25 cellular contexts compared by ENCODE assay signal in genomic region chr20:43728686-43729255, GRCh38. TPM values are rescaled to one million over a fixed set of nuclear protein-coding genes. Genes with fewer than 3 reads are reported as not detected.
A peak's percentile ranks its signal among the peaks of the same experiment; 100 is the strongest.
DNase-seq lines count a peak whose midpoint lies in the region; ATAC-seq and TF ChIP-seq lines count a peak whose summit lies in the region.
"Had no signal": no experiment of that assay in that cellular context is flagged by ENCODE, and none has a peak within 500 bp of the region (broad histone marks: within the 10 kb centered on the region; RNA-seq: fewer than 3 reads in every experiment).

No MANE protein-coding gene starts in this region.

- H3K27me3 ChIP-seq in BLaER1 (no peaks in the 10 kb centered on the region), adrenal gland (peaks cover 6% of the 10 kb centered on the region)
- H3K27me3 ChIP-seq in CD8-positive, alpha-beta T cell (ENCODE audit: insufficient read depth, low read length): no peaks in the 10 kb centered on the region
- H3K27me3 ChIP-seq: transverse colon had no signal

- H3K4me2 ChIP-seq in BLaER1: peak overlapping the region; percentile 46
- peak overlapping the region; percentile 57 for H3K4me2 ChIP-seq in OCI-LY7 (ENCODE audit: low read length)

- WGBS in adrenal gland, 4 donors: 75 to 82% (median 80%) methylated on average over 7 of the region's 7 CpGs

- H3K9me3 ChIP-seq in BLaER1 (no peaks in the 10 kb centered on the region), OCI-LY7 (ENCODE audit: low read length) (no peaks in the 10 kb centered on the region), mucosa of descending colon (no peaks in the 10 kb centered on the region), adrenal gland (replicated peaks in 1 of 3) (no peaks in the 10 kb centered on the region)
- no peaks in the 10 kb centered on the region for H3K9me3 ChIP-seq in CD8-positive, alpha-beta T cell (ENCODE audit: low read length)
- H3K9me3 ChIP-seq: lower lobe of right lung, transverse colon had no signal

- H3K36me3 ChIP-seq in BLaER1 (no peaks in the 10 kb centered on the region), OCI-LY7 (ENCODE audit: insufficient read depth, low read length) (no peaks in the 10 kb centered on the region; the same call in 1 of the 2 replicates), mucosa of descending colon (ENCODE audit: low read depth) (no peaks in the 10 kb centered on the region), adrenal gland (replicated peaks in 1 of 2) (no peaks in the 10 kb centered on the region)
- H3K36me3 ChIP-seq in CD8-positive, alpha-beta T cell (ENCODE audit: insufficient read depth, low read length): no peaks in the 10 kb centered on the region
- H3K36me3 ChIP-seq: heart left ventricle, lower lobe of right lung, transverse colon had no signal

- intact Hi-C loops in CD8-positive, alpha-beta T cell (cut with DNase I, micrococcal nuclease): no loop called here
- intact Hi-C loops in OCI-LY7 (cut with micrococcal nuclease; ENCODE audit: unreplicated experiment) (no loop called here), mucosa of descending colon (cut with DNase I, micrococcal nuclease) (no loop called here), adrenal gland (cut with DNase I) (no loop called here)

- no peaks in the 10 kb centered on the region for H3K27me3 Mint-ChIP-seq in CD8-positive, alpha-beta T cell (ENCODE audit: low read depth)
- no peaks in the 10 kb centered on the region for H3K27me3 Mint-ChIP-seq in activated naive CD8-positive, alpha-beta T cell treated with anti-CD3 and anti-CD28 coated beads, Interleukin-2, amount 50 U/mL, for 24 hours
- H3K27me3 Mint-ChIP-seq: activated CD4-positive, alpha-beta T cell treated with anti-CD3 and anti-CD28 coated beads for 36 hours had no signal

- H3K27ac Mint-ChIP-seq in CD8-positive, alpha-beta T cell: peak overlapping the region; percentile 79
- peak overlapping the region; percentile 40 for H3K27ac Mint-ChIP-seq in activated naive CD8-positive, alpha-beta T cell treated with anti-CD3 and anti-CD28 coated beads, Interleukin-2, amount 50 U/mL, for 24 hours
- H3K27ac Mint-ChIP-seq: activated CD4-positive, alpha-beta T cell treated with anti-CD3 and anti-CD28 coated beads for 36 hours; CD8-positive, alpha-beta memory T cell; progenitor cell of endocrine pancreas had no signal

- DNase-seq in CD8-positive, alpha-beta T cell: no peak
- no peak for DNase-seq in OCI-LY7 (ENCODE audit: low spot score)
- DNase-seq in activated naive CD8-positive, alpha-beta T cell treated with anti-CD3 and anti-CD28 coated beads, Interleukin-2, amount 50 U/mL, for 24 hours: no peak
- DNase-seq in mucosa of descending colon: no peak
- DNase-seq in NCI-H146 (lab: John Stamatoyannopoulos, UW): no peak
- no peak for DNase-seq in adrenal gland
- no peak for DNase-seq in LoVo (ENCODE audit: low spot score)
- DNase-seq: activated CD4-positive, alpha-beta T cell treated with anti-CD3 and anti-CD28 coated beads for 36 hours; amniotic stem cell; effector memory CD4-positive, alpha-beta T cell; foreskin fibroblast; GDM1; heart left ventricle; kidney glomerular epithelial cell; lower lobe of right lung; NCI-H1417; NCI-H2107; NCI-H510A treated with DMSO at 0.1 percent for 48 hours had no signal

- no peak for TF ChIP-seq POLR2A in adrenal gland (IDR thresholded peaks at IDR 0.05)

- H4K20me1 ChIP-seq in BLaER1 (no peaks in the 10 kb centered on the region), OCI-LY7 (ENCODE audit: insufficient read depth, low read length) (no peaks in the 10 kb centered on the region)

- H3K4me1 Mint-ChIP-seq in CD8-positive, alpha-beta T cell (ENCODE audit: low read depth): peaks cover 55% of the 10 kb centered on the region
- H3K4me1 Mint-ChIP-seq in activated naive CD8-positive, alpha-beta T cell treated with anti-CD3 and anti-CD28 coated beads, Interleukin-2, amount 50 U/mL, for 24 hours: peaks cover 35% of the 10 kb centered on the region

- BruUV-seq in OCI-LY7 (replicated peaks; lab: Mats Ljungman, UMichigan): no TSS peak

- H3K4me3 ChIP-seq in BLaER1 (no peak overlapping the region), OCI-LY7 (ENCODE audit: low read depth, low read length, poor library complexity, severe bottlenecking) (no peak overlapping the region), mucosa of descending colon (no peak overlapping the region), adrenal gland (no peak overlapping the region)
- no peak overlapping the region for H3K4me3 ChIP-seq in CD8-positive, alpha-beta T cell (ENCODE audit: low read depth, low read length)
- H3K4me3 ChIP-seq: heart left ventricle, lower lobe of right lung, transverse colon had no signal

- H3K4me1 ChIP-seq in BLaER1 (peaks cover 42% of the 10 kb centered on the region), OCI-LY7 (ENCODE audit: insufficient read depth, low read length, poor library complexity, severe bottlenecking) (peaks cover 80% of the 10 kb centered on the region), mucosa of descending colon (ENCODE audit: low read depth) (peaks cover 4% of the 10 kb centered on the region), adrenal gland (replicated peaks in 1 of 2) (no peaks in the 10 kb centered on the region)
- H3K4me1 ChIP-seq in CD8-positive, alpha-beta T cell (ENCODE audit: insufficient read depth, low read length): peaks cover 52% of the 10 kb centered on the region
- H3K4me1 ChIP-seq: heart left ventricle, lower lobe of right lung had no signal

- no peaks in the 10 kb centered on the region for H3K36me3 Mint-ChIP-seq in CD8-positive, alpha-beta T cell
- no peaks in the 10 kb centered on the region for H3K36me3 Mint-ChIP-seq in activated naive CD8-positive, alpha-beta T cell treated with anti-CD3 and anti-CD28 coated beads, Interleukin-2, amount 50 U/mL, for 24 hours (ENCODE audit: low read depth)
- H3K36me3 Mint-ChIP-seq: CD8-positive, alpha-beta memory T cell had no signal

- H2AFZ ChIP-seq in OCI-LY7 (ENCODE audit: low read length): no peak overlapping the region

- no peaks in the 10 kb centered on the region for H3K9me2 ChIP-seq in OCI-LY7 (ENCODE audit: insufficient read depth, low read length)

- H3K9ac ChIP-seq in BLaER1: no peak overlapping the region

- ATAC-seq in CD8-positive, alpha-beta T cell: peak; percentile 36
- no peak for ATAC-seq in activated naive CD8-positive, alpha-beta T cell treated with anti-CD3 and anti-CD28 coated beads, Interleukin-2, amount 50 U/mL, for 24 hours
- ATAC-seq in mucosa of descending colon: no peak
- ATAC-seq: activated CD4-positive, alpha-beta T cell treated with anti-CD3 and anti-CD28 coated beads for 36 hours; heart left ventricle; lower lobe of right lung had no signal

- H3K27ac ChIP-seq in BLaER1: no peak overlapping the region
- H3K27ac ChIP-seq in CD8-positive, alpha-beta T cell (ENCODE audit: low read depth, low read length): no peak overlapping the region
- peak overlapping the region; percentile 66 for H3K27ac ChIP-seq in OCI-LY7 (ENCODE audit: low read depth, low read length, poor library complexity, severe bottlenecking)
- H3K27ac ChIP-seq in adrenal gland: no peak overlapping the region
- H3K27ac ChIP-seq: heart left ventricle, HL-60, lower lobe of right lung, transverse colon had no signal

- TF ChIP-seq CTCF in CD8-positive, alpha-beta T cell (IDR thresholded peaks at IDR 0.05): no peak
- TF ChIP-seq CTCF in OCI-LY7 (conservative IDR thresholded peaks at IDR 0.05; ENCODE audit: low read length) (no peak), mucosa of descending colon (IDR thresholded peaks at IDR 0.05) (no peak), adrenal gland (IDR thresholded peaks at IDR 0.05) (no peak)

- no peaks in the 10 kb centered on the region for H3K79me2 ChIP-seq in OCI-LY7 (ENCODE audit: insufficient read depth, low read depth, low read length)

- CTCF ChIA-PET in CD8-positive, alpha-beta T cell (lab: Charles Lee): interaction anchor here (0.6 to 2.1 kb wide), 4 partner anchors 21 to 66 kb away, joined by 3 to 9 read pairs (median 4); no protein-coding TSS in a partner anchor
- CTCF ChIA-PET in OCI-LY7 (lab: Charles Lee; ENCODE audit: unreplicated experiment): interaction anchor here (0.5 to 0.6 kb wide), 2 partner anchors 138 to 184 kb away, joined by 3 to 8 read pairs; partner anchors contain the start of gene IFT52

- H3K9me3 Mint-ChIP-seq in CD8-positive, alpha-beta T cell: peaks cover 3% of the 10 kb centered on the region
- peaks cover 10% of the 10 kb centered on the region for H3K9me3 Mint-ChIP-seq in activated naive CD8-positive, alpha-beta T cell treated with anti-CD3 and anti-CD28 coated beads, Interleukin-2, amount 50 U/mL, for 24 hours
- H3K9me3 Mint-ChIP-seq: CD8-positive, alpha-beta memory T cell had no signal

- H3K4me3 Mint-ChIP-seq in CD8-positive, alpha-beta T cell: no peak overlapping the region
- no peak overlapping the region for H3K4me3 Mint-ChIP-seq in activated naive CD8-positive, alpha-beta T cell treated with anti-CD3 and anti-CD28 coated beads, Interleukin-2, amount 50 U/mL, for 24 hours
- H3K4me3 Mint-ChIP-seq: activated CD4-positive, alpha-beta T cell treated with anti-CD3 and anti-CD28 coated beads for 36 hours had no signal

- POLR2A ChIA-PET in CD8-positive, alpha-beta T cell (lab: Charles Lee): interaction anchor here (0.7 to 2.3 kb wide), 2 partner anchors 8 to 10 kb away, joined by 3 to 8 read pairs; no protein-coding TSS in a partner anchor
- POLR2A ChIA-PET in OCI-LY7 (lab: Charles Lee): interaction anchor here (0.6 to 1.2 kb wide), 5 partner anchors 9 to 274 kb away, joined by 3 to 6 read pairs (median 4); partner anchors contain the start of gene IFT52

RNA-seq across cellular contexts. Expression of gene GTSF1L, which starts 2.0 kb away (rescaled TPM):
- total RNA-seq in CD8-positive, alpha-beta T cell: not detected
- total RNA-seq in OCI-LY7 (2014; rRNA removed; shearing (Covaris generic)): 0.21 and 3.1 TPM in 2 replicates
- total RNA-seq in OCI-LY7 (2022) (3.3 and 4.0 TPM in 2 replicates), mucosa of descending colon (not detected), adrenal gland (not detected)
- not detected for polyA plus RNA-seq in adrenal gland
- total RNA-seq: CD8-positive, alpha-beta memory T cell; H1; heart left ventricle; lower lobe of right lung; progenitor cell of endocrine pancreas; transverse colon had no signal
- polyA plus RNA-seq: CD8-positive, alpha-beta memory T cell; esophagus; H1; heart left ventricle had no signal
